Comparison of ENCODE assay signal across 8 cellular contexts in the genomic region with DNA sequence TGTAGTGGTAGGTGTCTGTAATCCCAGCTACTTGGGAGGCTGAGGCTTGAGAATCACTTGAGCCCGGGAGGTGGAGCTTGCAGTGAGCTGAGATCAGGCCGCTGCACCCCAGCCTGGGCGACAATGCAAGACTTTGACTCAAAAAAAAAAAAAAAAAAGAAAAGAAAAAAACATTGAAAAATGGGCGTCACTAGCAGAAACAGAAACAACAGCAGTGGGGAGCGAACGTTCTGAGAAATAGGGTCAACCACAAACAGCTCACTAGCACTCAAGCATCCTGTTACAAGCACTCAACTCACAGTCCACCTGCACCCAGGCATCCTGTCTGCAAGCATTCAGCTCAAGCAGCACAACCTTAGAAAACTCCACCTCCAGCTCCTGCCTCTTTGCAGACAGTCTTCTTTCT. TPM values are rescaled to one million over a fixed set of nuclear protein-coding genes. Genes with fewer than 3 reads are reported as not detected.
DNase-seq lines count a peak whose midpoint lies in the region; ATAC-seq, FAIRE-seq and TF ChIP-seq lines count a peak whose summit lies in the region.

No MANE protein-coding gene starts in this region.

- ATAC-seq in HG02571 (IDR thresholded peaks at IDR 0.05; ENCODE audit: unreplicated experiment) (peak; percentile 96), left lobe of liver (peak; percentile 35), upper lobe of right lung (peak; percentile 82)

- POLR2A ChIA-PET in activated CD4-positive, alpha-beta memory T cell treated with anti-CD3 and anti-CD28 coated beads, Interleukin-2, amount 10 ng/mL, durations not matched to agents 7 days and 5 days (lab: Charles Lee) = interaction anchor here (0.7 to 13.5 kb wide), 19 partner anchors 8 to 197 kb away, joined by 3 to 221 read pairs (median 4); partner anchors contain the start of genes ANP32B, NANS, TBC1D2 and TRIM14

- no peak overlapping the region for H3K4me3 ChIP-seq in upper lobe of right lung

- peaks cover 20% of the 10 kb centered on the region for H3K4me1 ChIP-seq in upper lobe of right lung

- no peaks in the 10 kb centered on the region for H3K9me3 Mint-ChIP-seq in activated CD4-positive, alpha-beta memory T cell treated with anti-CD3 and anti-CD28 coated beads, Interleukin-2, amount 10 ng/mL, durations not matched to agents 7 days and 5 days

- peak overlapping the region; percentile 97 for H3K27ac Mint-ChIP-seq in activated CD4-positive, alpha-beta memory T cell treated with anti-CD3 and anti-CD28 coated beads, Interleukin-2, amount 10 ng/mL, durations not matched to agents 7 days and 5 days

- CTCF ChIA-PET in activated CD4-positive, alpha-beta memory T cell treated with anti-CD3 and anti-CD28 coated beads, Interleukin-2, amount 10 ng/mL, durations not matched to agents 7 days and 5 days (lab: Charles Lee) = interaction anchor here (0.9 to 5.2 kb wide), 19 partner anchors 9 to 179 kb away, joined by 3 to 61 read pairs (median 5); partner anchors contain the start of genes NANS, TBC1D2 and TRIM14

- FAIRE-seq in GM18507 (lab: Jason Lieb, UNC) = peak; percentile 98

- intact Hi-C loops in upper lobe of right lung (cut with DNase I) = no loop called here

- no peaks in the 10 kb centered on the region for H3K27me3 Mint-ChIP-seq in activated CD4-positive, alpha-beta memory T cell treated with anti-CD3 and anti-CD28 coated beads, Interleukin-2, amount 10 ng/mL, durations not matched to agents 7 days and 5 days

- H3K9me3 ChIP-seq in upper lobe of right lung = no peaks in the 10 kb centered on the region

- peaks cover 70% of the 10 kb centered on the region for H3K36me3 Mint-ChIP-seq in activated CD4-positive, alpha-beta memory T cell treated with anti-CD3 and anti-CD28 coated beads, Interleukin-2, amount 10 ng/mL, durations not matched to agents 7 days and 5 days (ENCODE audit: low read depth)

- no peak for TF ChIP-seq CTCF in upper lobe of right lung (IDR thresholded peaks at IDR 0.05)

- peaks cover 3% of the 10 kb centered on the region for H3K36me3 ChIP-seq in upper lobe of right lung

- DNase-seq in GM18507 (ENCODE audit: extremely low spot score, insufficient read length, low read depth) (peak; percentile 71), NCI-H187 (lab: John Stamatoyannopoulos, UW) (peak; percentile 17 to 67), left lobe of liver (ENCODE audit: low spot score) (no peak), upper lobe of right lung (peak; percentile 76), NCI-H82 (lab: John Stamatoyannopoulos, UW) (no peak), NOMO-1 treated with DMSO at 0.1 percent for 48 hours (lab: John Stamatoyannopoulos, UW; ENCODE audit: unreplicated experiment) (no peak)
- peak; percentile 90 for DNase-seq in activated CD4-positive, alpha-beta memory T cell treated with anti-CD3 and anti-CD28 coated beads, Interleukin-2, amount 10 ng/mL, durations not matched to agents 7 days and 5 days

- H3K27me3 ChIP-seq in upper lobe of right lung = no peaks in the 10 kb centered on the region

- peak overlapping the region; percentile 70 for H3K4me3 Mint-ChIP-seq in activated CD4-positive, alpha-beta memory T cell treated with anti-CD3 and anti-CD28 coated beads, Interleukin-2, amount 10 ng/mL, durations not matched to agents 7 days and 5 days

- H3K4me1 Mint-ChIP-seq in activated CD4-positive, alpha-beta memory T cell treated with anti-CD3 and anti-CD28 coated beads, Interleukin-2, amount 10 ng/mL, durations not matched to agents 7 days and 5 days = peaks cover 87% of the 10 kb centered on the region

- no peak overlapping the region for H3K27ac ChIP-seq in upper lobe of right lung

RNA-seq across cellular contexts. Expression of gene TRIM14, which starts 17.2 kb away (rescaled TPM):
- 100 to 1,000 TPM in 1 of 2 experiments, 10 to 100 TPM in 1; 99.4 to 101 TPM for total RNA-seq in activated CD4-positive, alpha-beta memory T cell treated with anti-CD3 and anti-CD28 coated beads, Interleukin-2, amount 10 ng/mL, durations not matched to agents 7 days and 5 days
- total RNA-seq in left lobe of liver (37.2 TPM), upper lobe of right lung (38.7 TPM)

RNA-seq across cellular contexts. Expression of gene NANS, which starts 45.3 kb away (rescaled TPM):
- total RNA-seq in activated CD4-positive, alpha-beta memory T cell treated with anti-CD3 and anti-CD28 coated beads, Interleukin-2, amount 10 ng/mL, durations not matched to agents 7 days and 5 days = 10 to 100 TPM; 46.1 to 47.3 TPM
- 26.3 TPM for total RNA-seq in left lobe of liver
- 53.8 TPM for total RNA-seq in upper lobe of right lung

Comparison
In these comparisons a context has a peak if more than half of its experiments do, and no peak if none do; other contexts are left out.
1. DNase-seq: peak in GM18507 (single experiment), NCI-H187 (2 of 2), activated CD4-positive, alpha-beta memory T cell treated with anti-CD3 and anti-CD28 coated beads, Interleukin-2, amount 10 ng/mL, durations not matched to agents 7 days and 5 days (single experiment) and upper lobe of right lung (single experiment); none in left lobe of liver (single experiment), NCI-H82 (single experiment) and NOMO-1 treated with DMSO at 0.1 percent for 48 hours (single experiment).
2. ATAC-seq: peak in every context shown above with its lines; median percentile 96 in HG02571; 82 in upper lobe of right lung; 35 in left lobe of liver.